ENCODE assay signal across 12 cellular contexts in genomic region chr7:17411922-17412321, GRCh38.
DNase-seq lines count a peak whose midpoint lies in the region; ATAC-seq and TF ChIP-seq lines count a peak whose summit lies in the region.
"Had no signal": no experiment of that assay in that cellular context is flagged by ENCODE, and none has a peak within 500 bp of the region (broad histone marks: within the 10 kb centered on the region; RNA-seq: fewer than 3 reads in every experiment).

No MANE protein-coding gene starts in this region.

- TF ChIP-seq CTCF in GM13976 (IDR thresholded peaks at IDR 0.05; ENCODE audit: borderline replicate concordance, control extremely low read depth, extremely low read depth, insufficient read depth, missing control alignments) (no peak), chondrocyte (IDR thresholded peaks at IDR 0.05) (no peak)

- H3K4me3 Mint-ChIP-seq in chondrocyte (ENCODE audit: unreplicated experiment) = no peak overlapping the region
- H3K4me3 Mint-ChIP-seq: CD4-positive, CD25-positive, alpha-beta regulatory T cell; nephron progenitor cell; WTC11 had no signal

- H3K9me3 Mint-ChIP-seq in chondrocyte (ENCODE audit: low read depth) = no peaks in the 10 kb centered on the region
- H3K9me3 Mint-ChIP-seq: CD4-positive, CD25-positive, alpha-beta regulatory T cell; nephron progenitor cell; WTC11 had no signal

- H3K27ac Mint-ChIP-seq in chondrocyte (ENCODE audit: unreplicated experiment) = no peak overlapping the region
- H3K27ac Mint-ChIP-seq: CD4-positive, CD25-positive, alpha-beta regulatory T cell; nephron progenitor cell; WTC11 had no signal

- DNase-seq in GM13976 (ENCODE audit: low spot score) = no peak
- no peak for DNase-seq in NCI-H345 (lab: John Stamatoyannopoulos, UW)
- no peak for DNase-seq in chondrocyte (ENCODE audit: low spot score)
- DNase-seq in T1000 (lab: John Stamatoyannopoulos, UW) = no peak
- DNase-seq: CD4-positive, CD25-positive, alpha-beta regulatory T cell; NCI-H774; nephron progenitor cell had no signal

- ATAC-seq in GM18511 (IDR thresholded peaks at IDR 0.05; ENCODE audit: unreplicated experiment) (peak; percentile 91), GM19452 (IDR thresholded peaks at IDR 0.05; ENCODE audit: unreplicated experiment) (peak; percentile 85), HG02938 (IDR thresholded peaks at IDR 0.05; ENCODE audit: unreplicated experiment) (peak; percentile 98), HG03439 (IDR thresholded peaks at IDR 0.05; ENCODE audit: unreplicated experiment) (peak; percentile 81)
- ATAC-seq: WTC11 had no signal

- H3K36me3 Mint-ChIP-seq in chondrocyte (ENCODE audit: low read depth) = no peaks in the 10 kb centered on the region
- H3K36me3 Mint-ChIP-seq: CD4-positive, CD25-positive, alpha-beta regulatory T cell; WTC11 had no signal

- in situ Hi-C loops in GM13976 (cut with MboI; ENCODE audit: low sequenced_read_pairs, unreplicated experiment) = no loop called here

- no peaks in the 10 kb centered on the region for H3K27me3 Mint-ChIP-seq in chondrocyte (ENCODE audit: low read depth)
- H3K27me3 Mint-ChIP-seq: CD4-positive, CD25-positive, alpha-beta regulatory T cell had no signal

- peaks cover 21% of the 10 kb centered on the region for H3K4me1 Mint-ChIP-seq in chondrocyte (ENCODE audit: low read depth)
- H3K4me1 Mint-ChIP-seq: CD4-positive, CD25-positive, alpha-beta regulatory T cell; WTC11 had no signal
